Comparison of ENCODE assay signal across 8 cellular contexts in the genomic region with DNA sequence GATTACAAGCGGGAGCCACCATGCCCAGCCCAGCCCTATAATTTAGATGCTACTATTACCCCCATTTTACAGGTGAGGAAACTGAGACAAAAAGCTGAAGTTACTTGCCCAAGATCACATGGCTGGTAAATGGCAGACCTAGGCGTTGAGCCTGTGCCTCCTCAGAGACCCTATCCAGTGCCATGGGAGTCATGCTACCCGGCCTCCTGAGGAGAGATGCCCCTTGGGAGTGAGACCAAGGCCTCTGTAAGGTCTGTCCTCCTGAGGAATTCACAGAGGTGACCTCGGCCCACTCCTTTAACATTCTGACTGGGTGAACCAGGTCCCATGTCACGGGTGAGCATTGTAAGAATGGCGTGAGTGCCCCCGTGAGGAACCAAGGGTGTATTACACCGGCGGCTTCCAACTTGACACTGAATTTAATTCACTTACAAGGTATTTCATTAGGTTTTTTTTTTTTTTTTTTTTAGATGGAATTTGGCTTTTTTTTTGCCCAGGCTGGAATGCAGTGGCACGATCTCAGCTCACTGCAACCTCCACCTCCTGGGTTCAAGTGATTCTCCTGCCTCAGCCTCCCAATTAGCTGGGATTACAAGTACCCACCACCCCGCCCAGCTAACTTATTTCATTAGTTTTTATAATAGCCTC.
A peak's percentile ranks its signal among the peaks of the same experiment; 100 is the strongest.
DNase-seq lines count a peak whose midpoint lies in the region; ATAC-seq and TF ChIP-seq lines count a peak whose summit lies in the region.

No MANE protein-coding gene starts in this region.

- H3K79me2 ChIP-seq in H9 (ENCODE audit: insufficient read depth, low read length) (no peaks in the 10 kb centered on the region), OCI-LY3 (ENCODE audit: low read length) (no peaks in the 10 kb centered on the region)

- H3K4me3 ChIP-seq in OCI-LY3 (ENCODE audit: low read length) = no peak overlapping the region
- H3K4me3 ChIP-seq in esophagus squamous epithelium = no peak overlapping the region

- H3K18ac ChIP-seq in H9 (ENCODE audit: insufficient read length, low read depth, low read length) = no peak overlapping the region

- H3K4me1 ChIP-seq in H9 (ENCODE audit: insufficient read depth, low read length) (no peaks in the 10 kb centered on the region), OCI-LY3 (ENCODE audit: low read length) (no peaks in the 10 kb centered on the region), esophagus squamous epithelium (peaks cover 0 to 4% (median 0%) of the 10 kb centered on the region in 3 donors)

- H3K9ac ChIP-seq in H9 (ENCODE audit: extremely low read depth, insufficient read length, low read length) = no peak overlapping the region
- H3K9ac ChIP-seq in OCI-LY3 (ENCODE audit: low read length) = no peak overlapping the region

- no peak overlapping the region for H3K4me2 ChIP-seq in H9 (ENCODE audit: insufficient read depth, insufficient read length, low read length)
- no peak overlapping the region for H3K4me2 ChIP-seq in OCI-LY3 (ENCODE audit: low read length)

- H2BK5ac ChIP-seq in H9 (ENCODE audit: insufficient read length, low read length) = no peak overlapping the region

- no peaks in the 10 kb centered on the region for H3K79me1 ChIP-seq in H9 (ENCODE audit: insufficient read depth, low read depth, low read length, poor library complexity, severe bottlenecking)

- H3K27ac ChIP-seq in C4-2B (peak overlapping the region; percentile 38), H9 (ENCODE audit: insufficient read length, low read depth, low read length) (no peak overlapping the region), OCI-LY3 (ENCODE audit: low read length) (no peak overlapping the region), esophagus squamous epithelium (peak overlapping the region in 3 of 4 donors; percentile 56 to 75 (median 69))

- ATAC-seq in natural killer cell treated with Interleukin-12 subunit alpha and Interleukin-12 subunit beta and Interleukin-15 and Interleukin-18, amount 100 ng/mL, for 72 hours = peak; percentile 82 to 87
- ATAC-seq in stimulated activated naive B cell treated with anti-CD40 and anti-IgM and Interleukin-4, amounts not matched to agents 10 μg/mL and 1 μg/mL and 100 μg/mL, for 72 hours (replicated peaks) = peak; percentile 82 to 90

- TF ChIP-seq CTCF in C4-2B (conservative IDR thresholded peaks at IDR 0.05) (peak; percentile 92), H9 (conservative IDR thresholded peaks at IDR 0.05) (peak; percentile 87), OCI-LY3 (IDR thresholded peaks at IDR 0.05; ENCODE audit: low read depth, low read length) (peak; percentile 72), esophagus squamous epithelium (IDR thresholded peaks at IDR 0.05) (peak; percentile 69 to 94 (median 89))

- H3K27me3 ChIP-seq in H9 (ENCODE audit: insufficient read depth, low read length) (no peaks in the 10 kb centered on the region), OCI-LY3 (ENCODE audit: low read depth, low read length) (no peaks in the 10 kb centered on the region), esophagus squamous epithelium (no peaks in the 10 kb centered on the region)

- no peaks in the 10 kb centered on the region for H3K4me1 Mint-ChIP-seq in H9
- H3K4me1 Mint-ChIP-seq in natural killer cell treated with Interleukin-12 subunit alpha and Interleukin-12 subunit beta and Interleukin-15 and Interleukin-18, amount 100 ng/mL, for 72 hours (ENCODE audit: low read depth in 2 of 2) = peaks cover 0 to 4% of the 10 kb centered on the region in 2 donors
- H3K4me1 Mint-ChIP-seq in stimulated activated naive B cell treated with anti-CD40 and anti-IgM and Interleukin-4, amounts not matched to agents 10 μg/mL and 1 μg/mL and 100 μg/mL, for 72 hours = peaks cover 2 to 8% of the 10 kb centered on the region in 2 donors

- H2BK15ac ChIP-seq in H9 (ENCODE audit: low read depth, low read length) = no peak overlapping the region

- H3K23me2 ChIP-seq in H9 (ENCODE audit: insufficient read length, low read depth, low read length, poor library complexity, severe bottlenecking) = peaks cover 2% of the 10 kb centered on the region

- peaks cover 9 to 11% of the 10 kb centered on the region in 2 experiments; a peak in 4 of 5 replicates for H3K9me3 Mint-ChIP-seq in H9
- peaks cover 7% of the 10 kb centered on the region for H3K9me3 Mint-ChIP-seq in natural killer cell treated with Interleukin-12 subunit alpha and Interleukin-12 subunit beta and Interleukin-15 and Interleukin-18, amount 100 ng/mL, for 72 hours
- H3K9me3 Mint-ChIP-seq in stimulated activated naive B cell treated with anti-CD40 and anti-IgM and Interleukin-4, amounts not matched to agents 10 μg/mL and 1 μg/mL and 100 μg/mL, for 72 hours = peaks cover 5 to 9% of the 10 kb centered on the region in 2 donors

- H4K20me1 ChIP-seq in H9 (ENCODE audit: control insufficient read depth, insufficient read depth, insufficient read length) (no peaks in the 10 kb centered on the region), OCI-LY3 (ENCODE audit: insufficient read depth, low read length) (no peaks in the 10 kb centered on the region)

- TF ChIP-seq POLR2A in esophagus squamous epithelium (IDR thresholded peaks at IDR 0.05) = no peak

- H3K36me3 Mint-ChIP-seq in H9 (ENCODE audit: insufficient read depth in 1 of 3, low read depth in 3 of 3) = peaks cover 50 to 77% (median 68%) of the 10 kb centered on the region in 3 experiments
- H3K36me3 Mint-ChIP-seq in natural killer cell treated with Interleukin-12 subunit alpha and Interleukin-12 subunit beta and Interleukin-15 and Interleukin-18, amount 100 ng/mL, for 72 hours = peaks cover 19% of the 10 kb centered on the region
- peaks cover 48 to 58% of the 10 kb centered on the region in 2 donors for H3K36me3 Mint-ChIP-seq in stimulated activated naive B cell treated with anti-CD40 and anti-IgM and Interleukin-4, amounts not matched to agents 10 μg/mL and 1 μg/mL and 100 μg/mL, for 72 hours

- H2BK120ac ChIP-seq in H9 (ENCODE audit: low read depth, low read length, poor library complexity, severe bottlenecking) = no peak overlapping the region

- peak overlapping the region; percentile 44 to 95 (median 48); a peak in 4 of 7 replicates for H3K27ac Mint-ChIP-seq in H9
- H3K27ac Mint-ChIP-seq in natural killer cell treated with Interleukin-12 subunit alpha and Interleukin-12 subunit beta and Interleukin-15 and Interleukin-18, amount 100 ng/mL, for 72 hours = peak overlapping the region in 1 of 2 donors; percentile 34
- no peak overlapping the region for H3K27ac Mint-ChIP-seq in stimulated activated naive B cell treated with anti-CD40 and anti-IgM and Interleukin-4, amounts not matched to agents 10 μg/mL and 1 μg/mL and 100 μg/mL, for 72 hours

- H3K56ac ChIP-seq in H9 (ENCODE audit: insufficient read length, low read depth, low read length) = no peak overlapping the region

- no peak overlapping the region for H3K14ac ChIP-seq in H9 (ENCODE audit: insufficient read depth, low read length)

- H3T11ph ChIP-seq in H9 (ENCODE audit: low read length) = no peak overlapping the region

- no peak overlapping the region for H2BK20ac ChIP-seq in H9 (ENCODE audit: low read depth, low read length, poor library complexity, severe bottlenecking)

- H3K4ac ChIP-seq in H9 (ENCODE audit: low read depth, low read length) = no peak overlapping the region

- H4K8ac ChIP-seq in H9 (replicated peaks; ENCODE audit: insufficient read length, low read depth, low read length) = no peak overlapping the region

- H2BK12ac ChIP-seq in H9 (ENCODE audit: insufficient read length, low read depth, low read length) = no peak overlapping the region

- WGBS in H9 (ENCODE audit: extremely low coverage, insufficient read length, low lambda C conversion rate) = no CpG with 5 or more reads among the region's 11 CpGs
- 33 to 39% methylated on average over 10 to 11 of the region's 11 CpGs for WGBS in esophagus squamous epithelium, 2 donors

- no peak overlapping the region for H2AK5ac ChIP-seq in H9 (ENCODE audit: insufficient read length, low read length)

- H3K9me3 ChIP-seq in H9 (ENCODE audit: control insufficient read depth, low read depth, low read length) (no peaks in the 10 kb centered on the region), OCI-LY3 (ENCODE audit: insufficient read depth, low read length) (no peaks in the 10 kb centered on the region), esophagus squamous epithelium (peaks cover 0 to 9% (median 7%) of the 10 kb centered on the region in 3 donors)

- H2AFZ ChIP-seq in H9 (ENCODE audit: low read length) (no peak overlapping the region), OCI-LY3 (ENCODE audit: low read depth, low read length) (no peak overlapping the region)

- DNase-seq in H9 (peak; percentile 84), activated T-cell treated with anti-CD3 and anti-CD28 coated beads for 24 hours (ENCODE audit: low read depth) (peak; percentile 49), esophagus squamous epithelium (lab: John Stamatoyannopoulos, UW) (no peak), occipital lobe (lab: John Stamatoyannopoulos, UW) (no peak)
- peak; percentile 71 for DNase-seq in natural killer cell treated with Interleukin-12 subunit alpha and Interleukin-12 subunit beta and Interleukin-15 and Interleukin-18, amount 100 ng/mL, for 72 hours (ENCODE audit: low spot score)
- DNase-seq in stimulated activated naive B cell treated with anti-CD40 and anti-IgM and Interleukin-4, amounts not matched to agents 10 μg/mL and 1 μg/mL and 100 μg/mL, for 72 hours = peak; percentile 56

- no peak overlapping the region for H4K91ac ChIP-seq in H9 (ENCODE audit: insufficient read length, low read depth, low read length)

- intact Hi-C loops in esophagus squamous epithelium (cut with DNase I) = loop anchor here (5.0 kb wide), 1 partner anchor 255 kb away; no protein-coding TSS in a partner anchor

- H3K27me3 Mint-ChIP-seq in H9 (ENCODE audit: low read depth) = no peaks in the 10 kb centered on the region
- H3K27me3 Mint-ChIP-seq in natural killer cell treated with Interleukin-12 subunit alpha and Interleukin-12 subunit beta and Interleukin-15 and Interleukin-18, amount 100 ng/mL, for 72 hours = no peaks in the 10 kb centered on the region
- H3K27me3 Mint-ChIP-seq in stimulated activated naive B cell treated with anti-CD40 and anti-IgM and Interleukin-4, amounts not matched to agents 10 μg/mL and 1 μg/mL and 100 μg/mL, for 72 hours = no peaks in the 10 kb centered on the region

- H3K4me3 Mint-ChIP-seq in H9 = no peak overlapping the region
- no peak overlapping the region for H3K4me3 Mint-ChIP-seq in natural killer cell treated with Interleukin-12 subunit alpha and Interleukin-12 subunit beta and Interleukin-15 and Interleukin-18, amount 100 ng/mL, for 72 hours
- no peak overlapping the region for H3K4me3 Mint-ChIP-seq in stimulated activated naive B cell treated with anti-CD40 and anti-IgM and Interleukin-4, amounts not matched to agents 10 μg/mL and 1 μg/mL and 100 μg/mL, for 72 hours

- H3K23ac ChIP-seq in H9 (ENCODE audit: insufficient read length, low read depth, low read length) = no peak overlapping the region

- no peak overlapping the region for H4K5ac ChIP-seq in H9 (ENCODE audit: insufficient read length, low read depth, low read length)

- H3K36me3 ChIP-seq in OCI-LY3 (replicated peaks; ENCODE audit: low read depth, low read length) (peaks cover 45% of the 10 kb centered on the region), esophagus squamous epithelium (peaks cover 20 to 97% (median 27%) of the 10 kb centered on the region in 3 donors)

Comparison
In these comparisons a context has a peak if more than half of its experiments do, and no peak if none do; other contexts are left out.
1. H3K27ac ChIP-seq: peak in C4-2B (single experiment) and esophagus squamous epithelium (3 of 4); none in H9 (single experiment) and OCI-LY3 (single experiment).
2. DNase-seq: peak in H9 (single experiment), activated T-cell treated with anti-CD3 and anti-CD28 coated beads for 24 hours (single experiment), natural killer cell treated with Interleukin-12 subunit alpha and Interleukin-12 subunit beta and Interleukin-15 and Interleukin-18, amount 100 ng/mL, for 72 hours (single experiment) and stimulated activated naive B cell treated with anti-CD40 and anti-IgM and Interleukin-4, amounts not matched to agents 10 μg/mL and 1 μg/mL and 100 μg/mL, for 72 hours (single experiment); none in esophagus squamous epithelium (single experiment) and occipital lobe (single experiment).
3. Peak in every context shown above with its lines, with median percentiles within 50 percentile points of each other: CTCF ChIP-seq.